ENCODE assay signal across 16 cellular contexts in the genomic region with DNA sequence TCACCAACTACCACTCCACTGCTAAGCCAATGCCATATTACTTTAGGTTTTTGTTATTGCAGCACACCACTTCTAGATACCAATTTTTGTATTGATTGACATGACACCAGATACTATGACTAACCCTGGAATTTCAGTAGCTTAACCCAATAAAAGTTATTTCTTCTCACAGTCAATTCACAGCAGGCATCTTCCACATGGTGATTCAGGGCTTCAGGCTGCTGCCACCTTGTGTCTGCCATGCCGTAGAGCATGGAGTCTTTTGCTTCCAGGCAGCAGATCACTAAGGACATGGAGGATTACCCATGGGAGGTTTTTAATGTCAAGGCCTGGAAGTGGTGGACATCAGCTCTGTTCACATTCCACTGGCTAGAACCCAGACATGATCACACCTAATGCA. TPM values are rescaled to one million over a fixed set of nuclear protein-coding genes. Genes with fewer than 3 reads are reported as not detected.
DNase-seq lines count a peak whose midpoint lies in the region; ATAC-seq and TF ChIP-seq lines count a peak whose summit lies in the region.
"Had no signal": no experiment of that assay in that cellular context is flagged by ENCODE, and none has a peak within 500 bp of the region (broad histone marks: within the 10 kb centered on the region; RNA-seq: fewer than 3 reads in every experiment).

No MANE protein-coding gene starts in this region.

- H3K36me3 ChIP-seq in Caco-2 (ENCODE audit: control insufficient read depth, insufficient read depth, low read length) (no peaks in the 10 kb centered on the region), HCT116 (ENCODE audit: control insufficient read depth in 1 of 2, insufficient read depth in 2 of 2, low read length in 2 of 2) (no peaks in the 10 kb centered on the region)
- H3K36me3 ChIP-seq: vagina had no signal

- no peak overlapping the region for H3K4me3 Mint-ChIP-seq in Caco-2 (ENCODE audit: unreplicated experiment)
- H3K4me3 Mint-ChIP-seq: activated naive CD8-positive, alpha-beta T cell treated with anti-CD3 and anti-CD28 coated beads, Interleukin-2, amount 10 ng/mL, durations not matched to agents 7 days and 5 days; CD4-positive, alpha-beta memory T cell; T-helper 17 cell had no signal

- POLR2A ChIA-PET in Caco-2 (lab: Charles Lee) (no interaction called here), HCT116 (lab: Charles Lee) (no interaction called here)

- H3K27me3 ChIP-seq in Caco-2 (replicated peaks; ENCODE audit: control insufficient read depth, insufficient read depth, low read length) (no peaks in the 10 kb centered on the region), HCT116 (ENCODE audit: insufficient read depth, low read length) (no peaks in the 10 kb centered on the region)
- H3K27me3 ChIP-seq: vagina had no signal

- intact Hi-C loops in Caco-2 (cut with micrococcal nuclease; ENCODE audit: unreplicated experiment) = loop anchor here (2.0 to 5.0 kb wide), 2 partner anchors 29 to 40 kb away; no protein-coding TSS in a partner anchor
- intact Hi-C loops in HCT116 (cut with micrococcal nuclease) = no loop called here

- H3K4me1 Mint-ChIP-seq in Caco-2 (ENCODE audit: low read depth, unreplicated experiment) = peaks cover 12% of the 10 kb centered on the region

- H3K27ac ChIP-seq in HCT116 (ENCODE audit: low read depth, low read length) = no peak overlapping the region
- H3K27ac ChIP-seq: skin epidermis, vagina had no signal

- H4K20me1 ChIP-seq in HCT116 (ENCODE audit: insufficient read depth) = no peaks in the 10 kb centered on the region

- no peaks in the 10 kb centered on the region for H3K79me2 ChIP-seq in HCT116 (ENCODE audit: insufficient read depth, low read length)

- no TSS peak for BruUV-seq in Caco-2 (replicated peaks; lab: Mats Ljungman, UMichigan)
- no TSS peak for BruUV-seq in HCT116 (replicated peaks; lab: Mats Ljungman, UMichigan)

- no peak for TF ChIP-seq POLR2A in HCT116 (IDR thresholded peaks at IDR 0.05; ENCODE audit: borderline replicate concordance, extremely low read depth, insufficient read depth, insufficient read length)

- no peak overlapping the region for H3K4me2 ChIP-seq in HCT116 (ENCODE audit: low read length)

- no peaks in the 10 kb centered on the region for H3K36me3 Mint-ChIP-seq in Caco-2 (ENCODE audit: insufficient read depth, unreplicated experiment)

- RAD21 ChIA-PET in HCT116 (lab: Charles Lee; ENCODE audit: low non-redundant PET in 1 of 2, low total read pairs in 2 of 2, uncharacterized antibody in 2 of 2, unreplicated experiment in 2 of 2) = no interaction called here

- TF ChIP-seq RAD21 in HCT116 (IDR thresholded peaks at IDR 0.05; ENCODE audit: low read depth) = peak; percentile 26; the same call in 1 of the 2 replicates

- H2AFZ ChIP-seq in HCT116 (ENCODE audit: low read depth, low read length, poor library complexity, severe bottlenecking) = no peak overlapping the region

- no peak overlapping the region for H3K4me3 ChIP-seq in Caco-2 (ENCODE audit: low read depth, low read length)
- no peak overlapping the region for H3K4me3 ChIP-seq in HCT116 (replicated peaks in 1 of 2; ENCODE audit: low read depth in 1 of 2, low read length in 2 of 2)
- no peak overlapping the region for H3K4me3 ChIP-seq in fibroblast of mammary gland (ENCODE audit: control insufficient read depth, low read depth, low read length)
- H3K4me3 ChIP-seq: lung, skin epidermis, vagina had no signal

- no peaks in the 10 kb centered on the region for H3K9me2 ChIP-seq in HCT116 (ENCODE audit: insufficient read depth)

- H3K9me3 ChIP-seq in Caco-2 = peaks cover 3% of the 10 kb centered on the region; the same call in 1 of the 2 replicates
- H3K9me3 ChIP-seq in HCT116 (ENCODE audit: control insufficient read depth in 1 of 2, insufficient read depth in 1 of 2, low read depth in 1 of 2, low read length in 2 of 2) = peaks cover 0 to 5% of the 10 kb centered on the region in 2 experiments; a peak in 1 of 4 replicates
- H3K9me3 ChIP-seq: vagina had no signal

- CTCF ChIA-PET in Caco-2 (lab: Charles Lee) (interaction anchor here (1.3 kb wide), 1 partner anchor 124 kb away, joined by 3 read pairs; no protein-coding TSS in a partner anchor), HCT116 (lab: Charles Lee) (no interaction called here)

- H3K9ac ChIP-seq in HCT116 (ENCODE audit: low read length) = no peak overlapping the region

- peaks cover 2% of the 10 kb centered on the region for H3K27me3 Mint-ChIP-seq in Caco-2 (ENCODE audit: insufficient read depth, unreplicated experiment)
- H3K27me3 Mint-ChIP-seq: activated naive CD8-positive, alpha-beta T cell treated with anti-CD3 and anti-CD28 coated beads, Interleukin-2, amount 10 ng/mL, durations not matched to agents 7 days and 5 days; CD4-positive, alpha-beta memory T cell; T-helper 17 cell had no signal

- H3K9me3 Mint-ChIP-seq in Caco-2 (ENCODE audit: unreplicated experiment) = peaks cover 17% of the 10 kb centered on the region

- no peak overlapping the region for H3K27ac Mint-ChIP-seq in Caco-2 (ENCODE audit: unreplicated experiment)
- H3K27ac Mint-ChIP-seq: activated naive CD8-positive, alpha-beta T cell treated with anti-CD3 and anti-CD28 coated beads, Interleukin-2, amount 10 ng/mL, durations not matched to agents 7 days and 5 days; T-helper 17 cell had no signal

- no peak for DNase-seq in Caco-2
- DNase-seq in HCT116 (ENCODE audit: low read depth, low spot score) = peak; percentile 21
- DNase-seq in RPMI8226 = peak; percentile 15
- DNase-seq in fibroblast of mammary gland (ENCODE audit: low read depth) = peak; percentile 8
- no peak for DNase-seq in NCI-H1417 treated with DMSO at 0.1 percent for 48 hours (lab: John Stamatoyannopoulos, UW)
- no peak for DNase-seq in GM19238 (ENCODE audit: insufficient read length, low spot score)
- no peak for DNase-seq in SK-N-DZ (ENCODE audit: low spot score)
- DNase-seq in COR-L47 (lab: John Stamatoyannopoulos, UW) = no peak
- DNase-seq: activated CD4-positive, alpha-beta T cell treated with anti-CD3 and anti-CD28 coated beads for 4 hours; activated naive CD8-positive, alpha-beta T cell treated with anti-CD3 and anti-CD28 coated beads, Interleukin-2, amount 10 ng/mL, durations not matched to agents 7 days and 5 days; CD4-positive, alpha-beta memory T cell; stimulated activated naive CD8-positive, alpha-beta T cell treated with anti-CD3 and anti-CD28 coated beads, Interleukin-15, Interleukin-2, amounts not matched to agents 100 U/mL and 50 U/mL, for 24 hours; T-helper 17 cell had no signal

- no peaks in the 10 kb centered on the region for H3K4me1 ChIP-seq in Caco-2
- peaks cover 9 to 13% of the 10 kb centered on the region in 2 experiments; a peak in 3 of 4 replicates for H3K4me1 ChIP-seq in HCT116 (ENCODE audit: control insufficient read depth in 1 of 2, insufficient read depth in 2 of 2, low read length in 2 of 2)
- H3K4me1 ChIP-seq: vagina had no signal

- ATAC-seq in HCT116 = peak; percentile 71
- ATAC-seq: stimulated activated naive CD8-positive, alpha-beta T cell treated with anti-CD3 and anti-CD28 coated beads, Interleukin-15, Interleukin-2, amounts not matched to agents 100 U/mL and 50 U/mL, for 24 hours; T-helper 17 cell had no signal

- TF ChIP-seq CTCF in Caco-2 (IDR thresholded peaks at IDR 0.05; ENCODE audit: insufficient read depth in 1 of 2, low read depth in 1 of 2, low read length in 1 of 2, severe bottlenecking in 1 of 2, unreplicated experiment in 1 of 2) (peak; percentile 6 to 28), HCT116 (IDR thresholded peaks at IDR 0.05 in 2 of 3, conservative IDR thresholded peaks at IDR 0.05 in 1 of 3; ENCODE audit: borderline replicate concordance in 1 of 3, insufficient read depth in 1 of 3, low read depth in 2 of 3, low read length in 2 of 3) (peak; percentile 11 to 45 (median 37); a peak in 4 of 6 replicates), fibroblast of mammary gland (conservative IDR thresholded peaks at IDR 0.05; ENCODE audit: control insufficient read depth, insufficient read depth, low read depth, low read length) (peak; percentile 25)

TF ChIP-seq in HCT116, 20 proteins besides CTCF, POLR2A, EP300 and RAD21:
- TF ChIP-seq CBX3 (IDR thresholded peaks at IDR 0.05; ENCODE audit: low read depth) (no peak), EZH2phosphoT487 (IDR thresholded peaks at IDR 0.05; ENCODE audit: borderline replicate concordance) (no peak), EGR1 (IDR thresholded peaks at IDR 0.05; ENCODE audit: low read depth) (no peak)

RNA-seq across cellular contexts. Expression of gene LTA4H, which starts 56.4 kb away (rescaled TPM):
- total RNA-seq in Caco-2 (2022) (56.7 and 61.9 TPM in 2 replicates), HCT116 (2021; ENCODE audit: unreplicated experiment) (163 TPM)
- polyA plus RNA-seq in HCT116 (2012) = 130 and 154 TPM in 2 replicates
- 93.9 and 94.6 TPM in 2 replicates for polyA plus RNA-seq in SK-N-DZ (2014; cell fraction: cytosol; rRNA removed)
- polyA plus RNA-seq in SK-N-DZ (2014; cell fraction: nucleus; rRNA removed) = 75.9 and 82.5 TPM in 2 replicates

Comparison
In these comparisons a context has a peak if more than half of its experiments do, and no peak if none do; other contexts are left out.
1. DNase-seq: peak in HCT116 (single experiment), RPMI8226 (single experiment) and fibroblast of mammary gland (single experiment); none in Caco-2 (0 of 2), NCI-H1417 treated with DMSO at 0.1 percent for 48 hours (single experiment), GM19238 (single experiment), SK-N-DZ (single experiment) and COR-L47 (single experiment).
2. Peak in every context shown above with its lines, with median percentiles within 50 percentile points of each other: CTCF ChIP-seq.